ENCODE assay signal across 14 cellular contexts in genomic region chr2:237980087-237980486, GRCh38. TPM values are rescaled to one million over a fixed set of nuclear protein-coding genes. Genes with fewer than 3 reads are reported as not detected.
A peak's percentile ranks its signal among the peaks of the same experiment; 100 is the strongest.
DNase-seq lines count a peak whose midpoint lies in the region; ATAC-seq and TF ChIP-seq lines count a peak whose summit lies in the region.
"Had no signal": no experiment of that assay in that cellular context is flagged by ENCODE, and none has a peak within 500 bp of the region (broad histone marks: within the 10 kb centered on the region; RNA-seq: fewer than 3 reads in every experiment).

No MANE protein-coding gene starts in this region.

- 35 to 81% methylated on average over 1 of the region's 1 CpG for WGBS in sigmoid colon, 2 donors

- H3K4me3 ChIP-seq in sigmoid colon, result no peak overlapping the region
- H3K4me3 ChIP-seq: heart left ventricle had no signal

- no peak overlapping the region for H3K27ac ChIP-seq in sigmoid colon
- H3K27ac ChIP-seq: epithelial cell of prostate had no signal

- peak; percentile 53 for DNase-seq in activated CD8-positive, alpha-beta memory T cell treated with anti-CD3 and anti-CD28 coated beads, Interleukin-2, amount 50 U/mL, for 48 hours
- no peak for DNase-seq in activated CD8-positive, alpha-beta memory T cell treated with anti-CD3 and anti-CD28 coated beads, Interleukin-2, amount 10 ng/mL, durations not matched to agents 7 days and 5 days
- DNase-seq in activated T-helper 1 cell treated with anti-CD3 and anti-CD28 coated beads, Interleukin-12 subunit alpha, Interleukin-12 subunit beta, Interleukin-2, Interleukin-4 antibody, amounts not matched to agents 30 ng/mL and 10 ng/mL and 1 ng/mL, durations not matched to agents 14 hours and 24 hours and 36 hours (ENCODE audit: low spot score), result no peak
- no peak for DNase-seq in immature natural killer cell
- no peak for DNase-seq in stimulated activated naive CD8-positive, alpha-beta T cell treated with anti-CD3 and anti-CD28 coated beads, Interleukin-15, amount 100 ng/mL, for 72 hours
- DNase-seq in sigmoid colon, result no peak
- DNase-seq: DMS 273 treated with DMSO at 0.1 percent for 48 hours, heart left ventricle, NCI-H1092 treated with DMSO at 0.1 percent for 48 hours, NCI-H510A, SHP77 treated with DMSO at 0.1 percent for 48 hours had no signal

- peaks cover 0 to 44% (median 29%) of the 10 kb centered on the region in 4 donors for H3K4me1 ChIP-seq in sigmoid colon

- intact Hi-C loops in activated T-helper 1 cell treated with anti-CD3 and anti-CD28 coated beads, Interleukin-12 subunit alpha, Interleukin-12 subunit beta, Interleukin-2, Interleukin-4 antibody, amounts not matched to agents 30 ng/mL and 10 ng/mL and 1 ng/mL, durations not matched to agents 14 hours and 24 hours and 36 hours (cut with micrococcal nuclease), result loop anchor here (1.0 to 2.0 kb wide), 2 partner anchors 12 to 17 kb away; no protein-coding TSS in a partner anchor
- intact Hi-C loops in sigmoid colon (cut with DNase I), result no loop called here

- no peak for TF ChIP-seq POLR2A in sigmoid colon (IDR thresholded peaks at IDR 0.05)

- no peaks in the 10 kb centered on the region for H3K9me3 Mint-ChIP-seq in activated CD8-positive, alpha-beta memory T cell treated with anti-CD3 and anti-CD28 coated beads, Interleukin-2, amount 10 ng/mL, durations not matched to agents 7 days and 5 days (ENCODE audit: low read depth)
- H3K9me3 Mint-ChIP-seq in activated T-helper 1 cell treated with anti-CD3 and anti-CD28 coated beads, Interleukin-12 subunit alpha, Interleukin-12 subunit beta, Interleukin-2, Interleukin-4 antibody, amounts not matched to agents 30 ng/mL and 10 ng/mL and 1 ng/mL, durations not matched to agents 14 hours and 24 hours and 36 hours, result no peaks in the 10 kb centered on the region
- H3K9me3 Mint-ChIP-seq in immature natural killer cell, result no peaks in the 10 kb centered on the region
- H3K9me3 Mint-ChIP-seq in stimulated activated naive CD8-positive, alpha-beta T cell treated with anti-CD3 and anti-CD28 coated beads, Interleukin-15, amount 100 ng/mL, for 72 hours, result no peaks in the 10 kb centered on the region

- H3K9me3 ChIP-seq in sigmoid colon, result no peaks in the 10 kb centered on the region
- H3K9me3 ChIP-seq: heart left ventricle had no signal

- TF ChIP-seq EP300 in sigmoid colon (IDR thresholded peaks at IDR 0.05), result no peak

- TF ChIP-seq CTCF in sigmoid colon (IDR thresholded peaks at IDR 0.05), result no peak

- no peaks in the 10 kb centered on the region for H3K27me3 Mint-ChIP-seq in activated CD8-positive, alpha-beta memory T cell treated with anti-CD3 and anti-CD28 coated beads, Interleukin-2, amount 10 ng/mL, durations not matched to agents 7 days and 5 days
- no peaks in the 10 kb centered on the region for H3K27me3 Mint-ChIP-seq in activated T-helper 1 cell treated with anti-CD3 and anti-CD28 coated beads, Interleukin-12 subunit alpha, Interleukin-12 subunit beta, Interleukin-2, Interleukin-4 antibody, amounts not matched to agents 30 ng/mL and 10 ng/mL and 1 ng/mL, durations not matched to agents 14 hours and 24 hours and 36 hours (ENCODE audit: insufficient read depth)
- H3K27me3 Mint-ChIP-seq in immature natural killer cell (ENCODE audit: low read depth in 3 of 3), result no peaks in the 10 kb centered on the region
- no peaks in the 10 kb centered on the region for H3K27me3 Mint-ChIP-seq in stimulated activated naive CD8-positive, alpha-beta T cell treated with anti-CD3 and anti-CD28 coated beads, Interleukin-15, amount 100 ng/mL, for 72 hours

- no peak overlapping the region for H3K27ac Mint-ChIP-seq in activated CD8-positive, alpha-beta memory T cell treated with anti-CD3 and anti-CD28 coated beads, Interleukin-2, amount 10 ng/mL, durations not matched to agents 7 days and 5 days
- H3K27ac Mint-ChIP-seq in activated T-helper 1 cell treated with anti-CD3 and anti-CD28 coated beads, Interleukin-12 subunit alpha, Interleukin-12 subunit beta, Interleukin-2, Interleukin-4 antibody, amounts not matched to agents 30 ng/mL and 10 ng/mL and 1 ng/mL, durations not matched to agents 14 hours and 24 hours and 36 hours, result peak overlapping the region; percentile 81
- H3K27ac Mint-ChIP-seq in immature natural killer cell, result peak overlapping the region; percentile 86 to 90 (median 89)
- peak overlapping the region; percentile 75 to 90 for H3K27ac Mint-ChIP-seq in stimulated activated naive CD8-positive, alpha-beta T cell treated with anti-CD3 and anti-CD28 coated beads, Interleukin-15, amount 100 ng/mL, for 72 hours

- no peak overlapping the region for H3K4me3 Mint-ChIP-seq in activated CD8-positive, alpha-beta memory T cell treated with anti-CD3 and anti-CD28 coated beads, Interleukin-2, amount 10 ng/mL, durations not matched to agents 7 days and 5 days
- H3K4me3 Mint-ChIP-seq in activated T-helper 1 cell treated with anti-CD3 and anti-CD28 coated beads, Interleukin-12 subunit alpha, Interleukin-12 subunit beta, Interleukin-2, Interleukin-4 antibody, amounts not matched to agents 30 ng/mL and 10 ng/mL and 1 ng/mL, durations not matched to agents 14 hours and 24 hours and 36 hours, result no peak overlapping the region
- peak overlapping the region; percentile 65 to 78 (median 66) for H3K4me3 Mint-ChIP-seq in immature natural killer cell
- H3K4me3 Mint-ChIP-seq in stimulated activated naive CD8-positive, alpha-beta T cell treated with anti-CD3 and anti-CD28 coated beads, Interleukin-15, amount 100 ng/mL, for 72 hours, result peak overlapping the region in 1 of 2 donors; percentile 83

- H3K36me3 ChIP-seq in sigmoid colon, result peaks cover 0 to 13% (median 1%) of the 10 kb centered on the region in 4 donors

- H3K4me1 Mint-ChIP-seq in activated CD8-positive, alpha-beta memory T cell treated with anti-CD3 and anti-CD28 coated beads, Interleukin-2, amount 10 ng/mL, durations not matched to agents 7 days and 5 days, result peaks cover 8% of the 10 kb centered on the region
- peaks cover 75% of the 10 kb centered on the region for H3K4me1 Mint-ChIP-seq in activated T-helper 1 cell treated with anti-CD3 and anti-CD28 coated beads, Interleukin-12 subunit alpha, Interleukin-12 subunit beta, Interleukin-2, Interleukin-4 antibody, amounts not matched to agents 30 ng/mL and 10 ng/mL and 1 ng/mL, durations not matched to agents 14 hours and 24 hours and 36 hours (ENCODE audit: low read depth)
- H3K4me1 Mint-ChIP-seq in immature natural killer cell, result peaks cover 86 to 96% of the 10 kb centered on the region in 2 donors
- peaks cover 92% of the 10 kb centered on the region for H3K4me1 Mint-ChIP-seq in stimulated activated naive CD8-positive, alpha-beta T cell treated with anti-CD3 and anti-CD28 coated beads, Interleukin-15, amount 100 ng/mL, for 72 hours

- ATAC-seq in activated CD8-positive, alpha-beta memory T cell treated with anti-CD3 and anti-CD28 coated beads, Interleukin-2, amount 10 ng/mL, durations not matched to agents 7 days and 5 days, result no peak
- no peak for ATAC-seq in stimulated activated naive CD8-positive, alpha-beta T cell treated with anti-CD3 and anti-CD28 coated beads, Interleukin-15, amount 100 ng/mL, for 72 hours
- ATAC-seq in GM21423 (IDR thresholded peaks at IDR 0.05; ENCODE audit: unreplicated experiment) (no peak), HG02610 (IDR thresholded peaks at IDR 0.05; ENCODE audit: unreplicated experiment) (no peak)

- CTCF ChIA-PET in activated CD8-positive, alpha-beta memory T cell treated with anti-CD3 and anti-CD28 coated beads, Interleukin-2, amount 10 ng/mL, durations not matched to agents 7 days and 5 days (lab: Charles Lee), result interaction anchor here (1.4 kb wide), 1 partner anchor 10 kb away, joined by 4 read pairs; no protein-coding TSS in a partner anchor

- no peaks in the 10 kb centered on the region for H3K27me3 ChIP-seq in sigmoid colon
- H3K27me3 ChIP-seq: heart left ventricle had no signal

- H3K36me3 Mint-ChIP-seq in activated CD8-positive, alpha-beta memory T cell treated with anti-CD3 and anti-CD28 coated beads, Interleukin-2, amount 10 ng/mL, durations not matched to agents 7 days and 5 days, result peaks cover 2% of the 10 kb centered on the region
- peaks cover 44% of the 10 kb centered on the region for H3K36me3 Mint-ChIP-seq in activated T-helper 1 cell treated with anti-CD3 and anti-CD28 coated beads, Interleukin-12 subunit alpha, Interleukin-12 subunit beta, Interleukin-2, Interleukin-4 antibody, amounts not matched to agents 30 ng/mL and 10 ng/mL and 1 ng/mL, durations not matched to agents 14 hours and 24 hours and 36 hours (ENCODE audit: low read depth)
- peaks cover 0 to 20% (median 8%) of the 10 kb centered on the region in 3 donors for H3K36me3 Mint-ChIP-seq in immature natural killer cell

RNA-seq across cellular contexts. Expression of gene UBE2F, which starts 13.3 kb away (rescaled TPM):
- total RNA-seq in activated CD8-positive, alpha-beta memory T cell treated with anti-CD3 and anti-CD28 coated beads, Interleukin-2, amount 10 ng/mL, durations not matched to agents 7 days and 5 days, result 10 to 100 TPM; 22.1 to 44.1 TPM
- total RNA-seq in activated T-helper 1 cell treated with anti-CD3 and anti-CD28 coated beads, Interleukin-12 subunit alpha, Interleukin-12 subunit beta, Interleukin-2, Interleukin-4 antibody, amounts not matched to agents 30 ng/mL and 10 ng/mL and 1 ng/mL, durations not matched to agents 14 hours and 24 hours and 36 hours, result 121 TPM in 2 replicates
- polyA plus RNA-seq in immature natural killer cell (100 to 1,000 TPM; 274 to 339 (median 323) TPM), sigmoid colon (100 to 1,000 TPM in 1 of 3 donors, 10 to 100 TPM in 2; 51.9 to 115 (median 73.3) TPM)
- 10 to 100 TPM; 50.7 to 81.5 (median 66.4) TPM for total RNA-seq in sigmoid colon

Comparison
In these comparisons a context has a peak if more than half of its experiments do, and no peak if none do; other contexts are left out.
1. H3K4me3 Mint-ChIP-seq: peak in immature natural killer cell (5 of 5); none in activated CD8-positive, alpha-beta memory T cell treated with anti-CD3 and anti-CD28 coated beads, Interleukin-2, amount 10 ng/mL, durations not matched to agents 7 days and 5 days (single experiment) and activated T-helper 1 cell treated with anti-CD3 and anti-CD28 coated beads, Interleukin-12 subunit alpha, Interleukin-12 subunit beta, Interleukin-2, Interleukin-4 antibody, amounts not matched to agents 30 ng/mL and 10 ng/mL and 1 ng/mL, durations not matched to agents 14 hours and 24 hours and 36 hours (single experiment).